Comparison of ENCODE assay signal across 22 cellular contexts in the genomic region with DNA sequence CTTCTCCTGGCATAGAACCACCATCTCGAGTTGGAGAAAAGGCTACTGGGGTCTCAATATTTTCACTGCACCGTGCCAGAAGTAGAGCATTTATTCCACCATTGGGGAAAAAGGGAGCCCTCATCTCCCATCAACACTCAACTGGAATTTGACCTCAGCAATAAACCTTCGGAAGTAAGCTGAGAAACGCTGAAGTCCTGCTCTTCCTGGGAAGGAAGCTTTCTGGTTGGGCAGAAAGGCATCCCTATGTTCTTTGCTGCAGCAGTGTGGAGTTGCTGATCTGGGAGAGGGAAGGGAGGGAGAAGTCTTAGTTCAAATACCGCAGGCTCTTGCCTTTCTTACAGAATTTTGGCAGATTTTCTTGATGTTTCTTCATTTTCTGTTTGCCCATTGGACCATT.
DNase-seq lines count a peak whose midpoint lies in the region; ATAC-seq, FAIRE-seq and TF ChIP-seq lines count a peak whose summit lies in the region.
"Had no signal": no experiment of that assay in that cellular context is flagged by ENCODE, and none has a peak within 500 bp of the region (broad histone marks: within the 10 kb centered on the region; RNA-seq: fewer than 3 reads in every experiment).

No MANE protein-coding gene starts in this region.

- intact Hi-C loops in mucosa of descending colon (cut with DNase I, micrococcal nuclease): no loop called here

- WGBS in hepatocyte (ENCODE audit: low lambda C conversion rate, missing lambda C conversion rate): 72% methylated on average over 5 of the region's 5 CpGs

- H2AFZ ChIP-seq in hepatocyte: no peak overlapping the region
- H2AFZ ChIP-seq: GM23338 had no signal

- ATAC-seq in mucosa of descending colon: peak; percentile 51
- ATAC-seq: CD8-positive, alpha-beta T cell; GM12878; GM23338 had no signal

- H3K4me2 ChIP-seq in hepatocyte: no peak overlapping the region
- H3K4me2 ChIP-seq: BLaER1, GM23338 had no signal

- H3K36me3 ChIP-seq in hepatocyte (replicated peaks; ENCODE audit: insufficient read depth, low read depth) (no peaks in the 10 kb centered on the region), mucosa of descending colon (ENCODE audit: low read depth) (no peaks in the 10 kb centered on the region)
- H3K36me3 ChIP-seq: BLaER1, HAP-1 had no signal

- FAIRE-seq in GM19239 (lab: Jason Lieb, UNC): no peak
- FAIRE-seq: GM12878, H54 had no signal

- TF ChIP-seq POLR2A in erythroblast (IDR thresholded peaks at IDR 0.05; ENCODE audit: low read length): no peak

- DNase-seq in ELR (ENCODE audit: low read depth) (peak; percentile 1), hepatocyte (ENCODE audit: low spot score) (peak; percentile 23), mucosa of descending colon (no peak), skeletal muscle cell (ENCODE audit: low read depth) (peak; percentile 5), GM19239 (ENCODE audit: insufficient read length, low spot score) (no peak), superior temporal gyrus (ENCODE audit: extremely low spot score) (no peak), Kasumi-1 (lab: John Stamatoyannopoulos, UW) (no peak), erythroblast (lab: John Stamatoyannopoulos, UW) (no peak)
- DNase-seq: Caco-2; CD4-positive, CD25-positive, alpha-beta regulatory T cell; CD8-positive, alpha-beta T cell; DMS153; DND-41; GDM1; HFFc6 had no signal

- H3K9me3 ChIP-seq in hepatocyte (ENCODE audit: low read depth): no peaks in the 10 kb centered on the region
- H3K9me3 ChIP-seq in mucosa of descending colon: no peaks in the 10 kb centered on the region
- H3K9me3 ChIP-seq: BLaER1, Caco-2, HAP-1 had no signal

- H3K4me1 ChIP-seq in hepatocyte (ENCODE audit: insufficient read depth) (peaks cover 8% of the 10 kb centered on the region), mucosa of descending colon (ENCODE audit: low read depth) (no peaks in the 10 kb centered on the region)

- no peaks in the 10 kb centered on the region for H3K27me3 ChIP-seq in hepatocyte
- H3K27me3 ChIP-seq: BLaER1 had no signal

- TF ChIP-seq CTCF in hepatocyte (IDR thresholded peaks at IDR 0.05; ENCODE audit: poor library complexity) (no peak), mucosa of descending colon (IDR thresholded peaks at IDR 0.05) (no peak)

- H4K20me1 ChIP-seq in hepatocyte (ENCODE audit: insufficient read depth, poor library complexity, severe bottlenecking): no peaks in the 10 kb centered on the region
- H4K20me1 ChIP-seq: BLaER1 had no signal

- H3K4me3 ChIP-seq in hepatocyte (no peak overlapping the region), mucosa of descending colon (no peak overlapping the region), skeletal muscle cell (ENCODE audit: low read depth, low read length) (no peak overlapping the region)
- H3K4me3 ChIP-seq: BLaER1, GM12878, GM23338, HAP-1 had no signal

- no peaks in the 10 kb centered on the region for H3K79me2 ChIP-seq in hepatocyte

- H3K9me2 ChIP-seq in hepatocyte (replicated peaks; ENCODE audit: insufficient read depth): no peaks in the 10 kb centered on the region

- H3K27ac ChIP-seq in hepatocyte: no peak overlapping the region
- H3K27ac ChIP-seq: 22Rv1, BLaER1, C4-2B had no signal

Comparison
In these comparisons a context has a peak if more than half of its experiments do, and no peak if none do; other contexts are left out.
1. DNase-seq: peak in ELR (single experiment), hepatocyte (single experiment) and skeletal muscle cell (single experiment); none in mucosa of descending colon (0 of 3), GM19239 (single experiment), superior temporal gyrus (single experiment), Kasumi-1 (0 of 2) and erythroblast (0 of 2).